13 cellular contexts compared by ENCODE assay signal in the genomic region with DNA sequence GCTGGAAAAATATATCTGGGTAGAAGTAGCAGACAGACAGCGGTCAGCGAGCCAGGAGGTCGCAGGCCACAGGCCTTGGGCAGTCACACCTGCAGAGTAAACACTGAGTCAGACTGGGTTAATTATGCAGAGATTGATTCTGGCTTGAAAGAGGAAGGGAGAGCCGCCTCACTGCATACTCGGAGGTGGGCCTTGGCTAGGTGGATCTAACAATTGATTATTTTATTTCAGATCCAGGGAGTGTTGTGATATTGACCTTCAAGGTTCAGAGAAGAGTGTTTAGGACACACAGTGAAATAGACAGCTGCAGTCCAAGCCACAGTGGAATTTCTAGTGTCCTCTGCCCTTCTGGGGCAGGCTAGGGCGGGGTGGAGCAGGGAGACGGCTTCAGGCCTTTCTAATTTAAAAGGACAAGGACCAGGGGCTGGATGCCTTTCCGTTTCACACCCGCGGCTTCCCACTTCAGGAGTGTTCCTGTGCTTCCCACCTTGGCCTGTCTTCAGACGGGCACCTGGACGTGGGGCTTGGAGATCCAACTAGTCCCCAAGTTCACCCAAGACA.
DNase-seq lines count a peak whose midpoint lies in the region; ATAC-seq and TF ChIP-seq lines count a peak whose summit lies in the region.
"Had no signal": no experiment of that assay in that cellular context is flagged by ENCODE, and none has a peak within 500 bp of the region (broad histone marks: within the 10 kb centered on the region; RNA-seq: fewer than 3 reads in every experiment).

No MANE protein-coding gene starts in this region.

- H3K4me1 Mint-ChIP-seq in endothelial cell (ENCODE audit: unreplicated experiment) = peaks cover 44% of the 10 kb centered on the region

- DNase-seq in ELF-1 (ENCODE audit: low read depth, low spot score) (peak; percentile 68), NCI-H2196 (lab: John Stamatoyannopoulos, UW; ENCODE audit: unreplicated experiment) (peak; percentile 56), endothelial cell (ENCODE audit: low spot score) (no peak), myocyte (ENCODE audit: low read depth) (peak; percentile 31), NCI-H187 treated with DMSO at 0.1 percent for 48 hours (lab: John Stamatoyannopoulos, UW) (no peak)
- DNase-seq in effector CD4-positive, alpha-beta T cell = no peak
- DNase-seq: activated effector memory CD4-positive, alpha-beta T cell treated with Interleukin-2 at 50 U/mL for 16 hours; cerebellar nuclear complex; foreskin melanocyte; NCI-H2107; SHP77 treated with DMSO at 0.1 percent for 48 hours had no signal

- no peak overlapping the region for H3K4me3 Mint-ChIP-seq in endothelial cell (ENCODE audit: unreplicated experiment)

- H3K27me3 Mint-ChIP-seq in endothelial cell (ENCODE audit: unreplicated experiment) = peaks cover 5% of the 10 kb centered on the region

- H3K27ac Mint-ChIP-seq in endothelial cell (ENCODE audit: unreplicated experiment) = peak overlapping the region; percentile 32

- TF ChIP-seq CTCF in endothelial cell (IDR thresholded peaks at IDR 0.05; ENCODE audit: unreplicated experiment) = no peak

- no peaks in the 10 kb centered on the region for H3K9me3 Mint-ChIP-seq in endothelial cell (ENCODE audit: unreplicated experiment)

- ATAC-seq in GM19395 (IDR thresholded peaks at IDR 0.05; ENCODE audit: unreplicated experiment) (no peak), HG03521 (IDR thresholded peaks at IDR 0.05; ENCODE audit: unreplicated experiment) (no peak)

- peaks cover 4% of the 10 kb centered on the region for H3K36me3 Mint-ChIP-seq in endothelial cell (ENCODE audit: low read depth, unreplicated experiment)

Comparison
In these comparisons a context has a peak if more than half of its experiments do, and no peak if none do; other contexts are left out.
1. DNase-seq: peak in ELF-1 (single experiment), NCI-H2196 (single experiment) and myocyte (single experiment); none in endothelial cell (single experiment), effector CD4-positive, alpha-beta T cell (single experiment) and NCI-H187 treated with DMSO at 0.1 percent for 48 hours (single experiment).